ENCODE assay signal across 19 cellular contexts in genomic region chr12:109822416-109822815, GRCh38. TPM values are rescaled to one million over a fixed set of nuclear protein-coding genes. Genes with fewer than 3 reads are reported as not detected.
"Had no signal": no experiment of that assay in that cellular context is flagged by ENCODE, and none has a peak within 500 bp of the region (broad histone marks: within the 10 kb centered on the region; RNA-seq: fewer than 3 reads in every experiment).

No MANE protein-coding gene starts in this region.

- H3K9ac ChIP-seq: parathyroid adenoma had no signal

- H3K27me3 ChIP-seq: brain microvascular endothelial cell, vagina had no signal

- H3K36me3 ChIP-seq: brain microvascular endothelial cell, gastroesophageal sphincter, heart right ventricle, tibial nerve, vagina had no signal

- DNase-seq: activated CD4-positive, alpha-beta memory T cell treated with anti-CD3 and anti-CD28 coated beads for 36 hours; activated CD4-positive, alpha-beta T cell treated with anti-CD3 and anti-CD28 coated beads for 36 hours; activated effector memory CD4-positive, alpha-beta T cell treated with anti-CD3 and anti-CD28 coated beads, Interleukin-2, amount 50 U/mL, for 16 hours; activated T-cell treated with anti-CD3 and anti-CD28 coated beads, Interleukin-2, amount 50 U/mL, for 4 hours; amniotic stem cell; brain microvascular endothelial cell; effector memory CD8-positive, alpha-beta T cell; left colon; stimulated activated naive B cell treated with anti-CD40 and anti-IgM and Interleukin-4, amounts not matched to agents 10 μg/mL and 1 μg/mL and 100 μg/mL, for 72 hours; T-helper 1 cell; T1000 had no signal

- H2AFZ ChIP-seq: parathyroid adenoma had no signal

- H3K4me3 ChIP-seq: gastroesophageal sphincter, heart right ventricle, lung, tibial nerve, vagina had no signal

- H3K36me3 Mint-ChIP-seq: activated CD4-positive, alpha-beta memory T cell treated with anti-CD3 and anti-CD28 coated beads for 36 hours; activated naive CD8-positive, alpha-beta T cell; stimulated activated naive B cell treated with anti-CD40 and anti-IgM and Interleukin-4, amounts not matched to agents 10 μg/mL and 1 μg/mL and 100 μg/mL, for 72 hours had no signal

- H3K4me3 Mint-ChIP-seq: activated CD4-positive, alpha-beta memory T cell treated with anti-CD3 and anti-CD28 coated beads for 36 hours; activated CD4-positive, alpha-beta T cell treated with anti-CD3 and anti-CD28 coated beads for 36 hours; activated naive CD8-positive, alpha-beta T cell; activated T-cell treated with anti-CD3 and anti-CD28 coated beads, Interleukin-2, amount 50 U/mL, for 4 hours; effector memory CD8-positive, alpha-beta T cell; neural crest cell; stimulated activated naive B cell treated with anti-CD40 and anti-IgM and Interleukin-4, amounts not matched to agents 10 μg/mL and 1 μg/mL and 100 μg/mL, for 72 hours had no signal

- H3K9me3 ChIP-seq: gastroesophageal sphincter, heart right ventricle, tibial nerve, vagina had no signal

- H3K79me2 ChIP-seq: parathyroid adenoma had no signal

- H3K4me1 Mint-ChIP-seq: activated CD4-positive, alpha-beta T cell treated with anti-CD3 and anti-CD28 coated beads for 36 hours; stimulated activated naive B cell treated with anti-CD40 and anti-IgM and Interleukin-4, amounts not matched to agents 10 μg/mL and 1 μg/mL and 100 μg/mL, for 72 hours had no signal

- H3K27ac Mint-ChIP-seq: activated CD4-positive, alpha-beta memory T cell treated with anti-CD3 and anti-CD28 coated beads for 36 hours; activated CD4-positive, alpha-beta T cell treated with anti-CD3 and anti-CD28 coated beads for 36 hours; activated naive CD8-positive, alpha-beta T cell; effector memory CD8-positive, alpha-beta T cell; stimulated activated naive B cell treated with anti-CD40 and anti-IgM and Interleukin-4, amounts not matched to agents 10 μg/mL and 1 μg/mL and 100 μg/mL, for 72 hours had no signal

- H3K9me3 Mint-ChIP-seq: activated CD4-positive, alpha-beta memory T cell treated with anti-CD3 and anti-CD28 coated beads for 36 hours; activated T-cell treated with anti-CD3 and anti-CD28 coated beads, Interleukin-2, amount 50 U/mL, for 4 hours; effector memory CD8-positive, alpha-beta T cell; neural crest cell; stimulated activated naive B cell treated with anti-CD40 and anti-IgM and Interleukin-4, amounts not matched to agents 10 μg/mL and 1 μg/mL and 100 μg/mL, for 72 hours had no signal

- H3K27ac ChIP-seq: brain microvascular endothelial cell, gastroesophageal sphincter, heart right ventricle, parathyroid adenoma, tibial nerve, vagina had no signal

- H3K4me1 ChIP-seq: gastroesophageal sphincter, parathyroid adenoma had no signal

- ATAC-seq: activated CD4-positive, alpha-beta T cell treated with anti-CD3 and anti-CD28 coated beads for 36 hours; activated T-cell treated with anti-CD3 and anti-CD28 coated beads, Interleukin-2, amount 50 U/mL, for 4 hours; effector memory CD8-positive, alpha-beta T cell; gastroesophageal sphincter; stimulated activated naive B cell treated with anti-CD40 and anti-IgM and Interleukin-4, amounts not matched to agents 10 μg/mL and 1 μg/mL and 100 μg/mL, for 72 hours had no signal

RNA-seq across cellular contexts. Expression of gene TRPV4, which starts 10.8 kb away (rescaled TPM):
- total RNA-seq: activated CD4-positive, alpha-beta memory T cell treated with anti-CD3 and anti-CD28 coated beads for 36 hours; activated CD4-positive, alpha-beta T cell treated with anti-CD3 and anti-CD28 coated beads for 36 hours; activated T-cell treated with anti-CD3 and anti-CD28 coated beads, Interleukin-2, amount 50 U/mL, for 4 hours had no signal
